8 cellular contexts compared by ENCODE assay signal in genomic region chr20:50931048-50931305, GRCh38. TPM values are rescaled to one million over a fixed set of nuclear protein-coding genes. Genes with fewer than 3 reads are reported as not detected.
DNase-seq lines count a peak whose midpoint lies in the region; ATAC-seq, FAIRE-seq and TF ChIP-seq lines count a peak whose summit lies in the region.

No MANE protein-coding gene starts in this region.

- H2BK15ac ChIP-seq in H1 (ENCODE audit: low read length) = no peak overlapping the region

- H3K36me3 ChIP-seq in SJCRH30 = peaks cover 79% of the 10 kb centered on the region
- H3K36me3 ChIP-seq in H1 (ENCODE audit: control insufficient read depth in 2 of 4, insufficient read depth in 4 of 4, low read length in 3 of 4) = peaks cover 15 to 54% (median 25%) of the 10 kb centered on the region in 4 experiments; a peak in 7 of 8 replicates

- H3K4me2 ChIP-seq in H1 (ENCODE audit: insufficient read depth in 1 of 2, low read depth in 2 of 2, low read length in 2 of 2) = peak overlapping the region; percentile 41 to 43; a peak in 2 of 4 replicates

- no peak overlapping the region for H2AFZ ChIP-seq in H1 (ENCODE audit: low read length)

- CTCF ChIA-PET in H1 (lab: Charles Lee; ENCODE audit: partially characterized antibody) = interaction anchor here (0.8 to 1.4 kb wide), 6 partner anchors 11 to 137 kb away, joined by 3 to 9 read pairs (median 6); partner anchors contain the start of gene BCAS4

- H3K4me3 Mint-ChIP-seq in natural killer cell = peak overlapping the region; percentile 84

- WGBS in H1 (ENCODE audit: extremely low coverage in 1 of 2, insufficient coverage in 1 of 2, insufficient read length in 1 of 2, insufficient replicate concordance in 2 of 2, low coverage in 1 of 2, low lambda C conversion rate in 2 of 2, missing lambda C conversion rate in 1 of 2), 2 experiments = 0% methylated on average over 6 of the region's 27 CpGs; no CpG with 5 or more reads in 1 of the 2 experiments

- H2BK12ac ChIP-seq in H1 (ENCODE audit: low read depth, low read length) = no peak overlapping the region

- H3K9me3 Mint-ChIP-seq in natural killer cell = no peaks in the 10 kb centered on the region

- TF ChIP-seq CTCF in H1 (IDR thresholded peaks at IDR 0.05; ENCODE audit: control extremely low read depth in 1 of 3, insufficient read depth in 1 of 3, low read depth in 1 of 3, low read length in 3 of 3) (no peak), natural killer cell (IDR thresholded peaks at IDR 0.05) (no peak)

- H2BK5ac ChIP-seq in H1 (ENCODE audit: low read depth, low read length) = peak overlapping the region; percentile 85; the same call in 1 of the 2 replicates

- H3K14ac ChIP-seq in H1 (ENCODE audit: insufficient read length) = no peak overlapping the region

- H3K4me3 ChIP-seq in SJCRH30 = peak overlapping the region; percentile 87
- H3K4me3 ChIP-seq in H1 (ENCODE audit: extremely low read depth in 1 of 4, insufficient read depth in 2 of 4, low read depth in 3 of 4, low read length in 4 of 4) = peak overlapping the region; percentile 43 to 87 (median 52); a peak in 7 of 8 replicates

- peaks cover 29 to 45% of the 10 kb centered on the region in 2 experiments for H3K79me2 ChIP-seq in H1 (ENCODE audit: control insufficient read depth in 1 of 2, insufficient read depth in 2 of 2, low read length in 2 of 2)

- TF ChIP-seq POLR2A in H1 (IDR thresholded peaks at IDR 0.05; ENCODE audit: control extremely low read depth in 1 of 2, low read depth in 2 of 2, low read length in 2 of 2) = no peak; a peak in 1 of 3 replicates

- intact Hi-C loops in natural killer cell (cut with micrococcal nuclease) = loop anchor here (1.0 kb wide), 1 partner anchor 27 kb away; the partner anchor contains the start of genes DPM1 and MOCS3
- intact Hi-C loops in sciatic nerve (cut with DNase I) = loop anchor here (5.0 kb wide), 1 partner anchor 139 kb away; no protein-coding TSS in a partner anchor

- TF ChIP-seq RAD21 in H1 (IDR thresholded peaks at IDR 0.05 in 1 of 2, conservative IDR thresholded peaks at IDR 0.05 in 1 of 2; ENCODE audit: low read depth in 2 of 2, low read length in 2 of 2) = no peak

- no peak for TF ChIP-seq EP300 in H1 (IDR thresholded peaks at IDR 0.05; ENCODE audit: borderline replicate concordance in 1 of 2, low read depth in 2 of 2, low read length in 2 of 2)

- H2AK5ac ChIP-seq in H1 (ENCODE audit: low read depth, low read length) = no peak overlapping the region

- no peaks in the 10 kb centered on the region for H3K27me3 Mint-ChIP-seq in natural killer cell (ENCODE audit: low read depth in 2 of 2)

- peaks cover 4% of the 10 kb centered on the region; the same call in 1 of the 2 replicates for H3K23me2 ChIP-seq in H1 (ENCODE audit: low read depth, low read length)

- H3K4me1 Mint-ChIP-seq in natural killer cell = peaks cover 32 to 33% of the 10 kb centered on the region in 2 donors

- no peak overlapping the region for H3K23ac ChIP-seq in H1 (ENCODE audit: insufficient read length)

- H4K5ac ChIP-seq in H1 (ENCODE audit: insufficient read length, low read depth, low read length) = peak overlapping the region; percentile 30

- no peak for FAIRE-seq in H1 (lab: Jason Lieb, UNC)

- H3K27ac ChIP-seq in SJCRH30 = peak overlapping the region; percentile 70
- H3K27ac ChIP-seq in H1 (ENCODE audit: low read depth, low read length) = peak overlapping the region; percentile 93

- H3K36me3 Mint-ChIP-seq in natural killer cell = no peaks in the 10 kb centered on the region

- peak overlapping the region; percentile 76; the same call in 1 of the 2 replicates for H3K18ac ChIP-seq in H1 (ENCODE audit: extremely low read depth, low read length)

- peak overlapping the region; percentile 91 to 100 (median 96) for H3K9ac ChIP-seq in H1 (replicated peaks in 1 of 4; ENCODE audit: extremely low read depth in 1 of 4, low read depth in 3 of 4, low read length in 3 of 4)

- H3K4me1 ChIP-seq in SJCRH30 (peaks cover 7% of the 10 kb centered on the region; the same call in 1 of the 2 replicates), H1 (replicated peaks in 1 of 4; ENCODE audit: control insufficient read depth in 3 of 4, insufficient read depth in 4 of 4, low read length in 3 of 4) (peaks cover 4 to 18% (median 9%) of the 10 kb centered on the region in 4 experiments; a peak in 6 of 7 replicates)

- DNase-seq in SJCRH30 (no peak), H1 (ENCODE audit: low read depth in 1 of 2, low spot score in 2 of 2) (no peak), natural killer cell (no peak), sciatic nerve (ENCODE audit: low spot score) (no peak), T1000 (lab: John Stamatoyannopoulos, UW) (no peak)

- H2BK20ac ChIP-seq in H1 (ENCODE audit: low read length) = no peak overlapping the region

- peaks cover 11 to 26% of the 10 kb centered on the region in 2 experiments for H4K20me1 ChIP-seq in H1 (replicated peaks in 1 of 2; ENCODE audit: control insufficient read depth in 1 of 2, insufficient read depth in 2 of 2, low read length in 2 of 2)

- H3K4ac ChIP-seq in H1 (replicated peaks; ENCODE audit: insufficient read length, low read depth, low read length) = no peak overlapping the region

- H3K56ac ChIP-seq in H1 (replicated peaks; ENCODE audit: insufficient read length, low read depth, low read length) = peak overlapping the region; percentile 81

- H3K9me3 ChIP-seq in SJCRH30 (replicated peaks) (no peaks in the 10 kb centered on the region), H1 (ENCODE audit: insufficient read depth in 2 of 2, low read depth in 1 of 2, low read length in 1 of 2) (no peaks in the 10 kb centered on the region)

- no peaks in the 10 kb centered on the region for H3K79me1 ChIP-seq in H1 (ENCODE audit: low read depth, low read length)

- H3K27me3 ChIP-seq in SJCRH30 (no peaks in the 10 kb centered on the region), H1 (replicated peaks in 1 of 4; ENCODE audit: control insufficient read depth in 3 of 4, extremely low read depth in 1 of 4, insufficient read depth in 3 of 4, low read length in 3 of 4) (no peaks in the 10 kb centered on the region)

- H3K27ac Mint-ChIP-seq in natural killer cell = peak overlapping the region; percentile 90 to 98

- POLR2A ChIA-PET in H1 (lab: Charles Lee; ENCODE audit: partially characterized antibody) = interaction anchor here (0.6 to 13.9 kb wide), 24 partner anchors 10 to 273 kb away, joined by 3 to 206 read pairs (median 5); partner anchors contain the start of genes BCAS4, DPM1 and MOCS3

- H4K8ac ChIP-seq in H1 (ENCODE audit: extremely low read depth, insufficient read depth, low read length) = peak overlapping the region; percentile 99; the same call in 1 of the 2 replicates

- ATAC-seq in GM18517 (IDR thresholded peaks at IDR 0.05; ENCODE audit: unreplicated experiment) (peak; percentile 17), HG02610 (IDR thresholded peaks at IDR 0.05; ENCODE audit: unreplicated experiment) (peak; percentile 20), natural killer cell (peak; percentile 42 to 67 (median 57)), sciatic nerve (no peak), HG02763 (IDR thresholded peaks at IDR 0.05; ENCODE audit: unreplicated experiment) (no peak)

- no peak overlapping the region for H2BK120ac ChIP-seq in H1 (replicated peaks; ENCODE audit: low read depth, low read length)

- no peak overlapping the region for H4K91ac ChIP-seq in H1 (replicated peaks; ENCODE audit: insufficient read length, low read length)

TF ChIP-seq in H1, 55 proteins besides CTCF, POLR2A, EP300 and RAD21:
- TF ChIP-seq CHD1 (IDR thresholded peaks at IDR 0.05; ENCODE audit: low read depth, low read length) (0 out of 2 replicates have a peak, but pooled peaks have one; percentile 26), PHF8 (conservative IDR thresholded peaks at IDR 0.05; ENCODE audit: low read depth, low read length) (peak; percentile 33; the same call in 1 of the 2 replicates), SP1 (IDR thresholded peaks at IDR 0.05; ENCODE audit: low read depth, low read length) (no peak)

RNA-seq across cellular contexts. Expression of gene ADNP, which starts 0.3 kb away (rescaled TPM):
- 43.5 and 47.5 TPM in 2 replicates for total RNA-seq in SJCRH30 (2014; rRNA removed; shearing (Covaris generic))
- total RNA-seq in H1 (2021; fragmentation: NEBNext Ultra II Directional; extraction: Animal tissue kit (Norgen Biotek cat#: 25700)) = 123 and 129 TPM in 2 replicates
- polyA plus RNA-seq in H1 (2011; rRNA removed) = 21.1 and 31.6 TPM in 2 replicates
- 34.0 TPM for polyA plus RNA-seq in H1 (2011; cell fraction: cytosol; rRNA removed)
- 35.9 TPM for polyA plus RNA-seq in H1 (2011; cell fraction: nucleus; rRNA removed)
- polyA plus RNA-seq in H1 (2012, experiment 1 of 2) = 72.1 to 113 TPM (median 81.0 TPM) in 4 replicates
- polyA plus RNA-seq in H1 (2012, experiment 2 of 2) = 10.8 TPM
- polyA plus RNA-seq in H1 (2013, experiment 1 of 2) = 72.0 TPM
- polyA plus RNA-seq in H1 (2013, experiment 2 of 2) = 69.3 TPM
- polyA minus RNA-seq in H1 (2011; rRNA and poly(A)+ RNA removed) = 69.9 and 98.9 TPM in 2 replicates
- 58.9 TPM for polyA minus RNA-seq in H1 (2011; cell fraction: cytosol; rRNA and poly(A)+ RNA removed)
- 74.3 TPM for polyA minus RNA-seq in H1 (2011; cell fraction: nucleus; rRNA and poly(A)+ RNA removed)
- 10 to 100 TPM; 56.8 to 75.8 (median 66.8) TPM for total RNA-seq in natural killer cell
- 57.6 TPM for total RNA-seq in sciatic nerve

RNA-seq across cellular contexts. Expression of gene DPM1, which starts 27.4 kb away (rescaled TPM):
- 153 and 164 TPM in 2 replicates for total RNA-seq in SJCRH30 (2014; rRNA removed; shearing (Covaris generic))
- 57.0 and 61.1 TPM in 2 replicates for total RNA-seq in H1 (2021; fragmentation: NEBNext Ultra II Directional; extraction: Animal tissue kit (Norgen Biotek cat#: 25700))
- 21.6 and 42.3 TPM in 2 replicates for polyA plus RNA-seq in H1 (2011; rRNA removed)
- 60.2 TPM for polyA plus RNA-seq in H1 (2011; cell fraction: cytosol; rRNA removed)
- polyA plus RNA-seq in H1 (2011; cell fraction: nucleus; rRNA removed) = 12.3 TPM
- 44.2 to 56.2 TPM (median 49.1 TPM) in 4 replicates for polyA plus RNA-seq in H1 (2012, experiment 1 of 2)
- 19.1 TPM for polyA plus RNA-seq in H1 (2012, experiment 2 of 2)
- 52.4 TPM for polyA plus RNA-seq in H1 (2013, experiment 1 of 2)
- 53.5 TPM for polyA plus RNA-seq in H1 (2013, experiment 2 of 2)
- polyA minus RNA-seq in H1 (2011; rRNA and poly(A)+ RNA removed) = 12.4 and 19.3 TPM in 2 replicates
- polyA minus RNA-seq in H1 (2011; cell fraction: cytosol; rRNA and poly(A)+ RNA removed) = 19.7 TPM
- polyA minus RNA-seq in H1 (2011; cell fraction: nucleus; rRNA and poly(A)+ RNA removed) = 14.7 TPM
- 10 to 100 TPM; 21.2 to 26.1 (median 25.6) TPM for total RNA-seq in natural killer cell
- total RNA-seq in sciatic nerve = 32.9 TPM

RNA-seq across cellular contexts. Expression of gene MOCS3, which starts 27.6 kb away (rescaled TPM):
- total RNA-seq in SJCRH30 (2014; rRNA removed; shearing (Covaris generic)) = 14.8 and 15.1 TPM in 2 replicates
- 6.1 and 6.3 TPM in 2 replicates for total RNA-seq in H1 (2021; fragmentation: NEBNext Ultra II Directional; extraction: Animal tissue kit (Norgen Biotek cat#: 25700))
- 6.2 and 8.1 TPM in 2 replicates for polyA plus RNA-seq in H1 (2011; rRNA removed)
- 6.4 TPM for polyA plus RNA-seq in H1 (2011; cell fraction: cytosol; rRNA removed)
- 4.9 TPM for polyA plus RNA-seq in H1 (2011; cell fraction: nucleus; rRNA removed)
- polyA plus RNA-seq in H1 (2012, experiment 1 of 2) = 2.8 to 4.9 TPM (median 4.3 TPM) in 4 replicates
- polyA plus RNA-seq in H1 (2012, experiment 2 of 2) = 4.4 TPM
- polyA plus RNA-seq in H1 (2013, experiment 1 of 2) = 3.5 TPM
- 3.3 TPM for polyA plus RNA-seq in H1 (2013, experiment 2 of 2)
- 7.7 and 8.5 TPM in 2 replicates for polyA minus RNA-seq in H1 (2011; rRNA and poly(A)+ RNA removed)
- polyA minus RNA-seq in H1 (2011; cell fraction: cytosol; rRNA and poly(A)+ RNA removed) = 4.9 TPM
- 7.2 TPM for polyA minus RNA-seq in H1 (2011; cell fraction: nucleus; rRNA and poly(A)+ RNA removed)
- total RNA-seq in natural killer cell (1 to 10 TPM; 2.2 to 2.5 (median 2.3) TPM), sciatic nerve (3.1 TPM)

Comparison
In these comparisons a context has a peak if more than half of its experiments do, and no peak if none do; other contexts are left out.
1. ATAC-seq: peak in GM18517 (single experiment), HG02610 (single experiment) and natural killer cell (3 of 3); none in sciatic nerve (single experiment) and HG02763 (single experiment).